ENCODE assay signal across 9 cellular contexts in genomic region chr11:59802639-59803176, GRCh38. TPM values are rescaled to one million over a fixed set of nuclear protein-coding genes. Genes with fewer than 3 reads are reported as not detected.
A peak's percentile ranks its signal among the peaks of the same experiment; 100 is the strongest.
DNase-seq lines count a peak whose midpoint lies in the region; ATAC-seq, FAIRE-seq and TF ChIP-seq lines count a peak whose summit lies in the region.
"Had no signal": no experiment of that assay in that cellular context is flagged by ENCODE, and none has a peak within 500 bp of the region (broad histone marks: within the 10 kb centered on the region; RNA-seq: fewer than 3 reads in every experiment).

No MANE protein-coding gene starts in this region.

- TF ChIP-seq CTCF in astrocyte (IDR thresholded peaks at IDR 0.05; ENCODE audit: insufficient read depth, low read depth, low read length) (peak; percentile 68), hepatocyte (IDR thresholded peaks at IDR 0.05; ENCODE audit: poor library complexity) (peak; percentile 67)

- H3K36me3 ChIP-seq in astrocyte (ENCODE audit: insufficient read depth, low read length) (peaks cover 18% of the 10 kb centered on the region), hepatocyte (replicated peaks; ENCODE audit: insufficient read depth, low read depth) (no peaks in the 10 kb centered on the region)

- H3K27me3 Mint-ChIP-seq in astrocyte (ENCODE audit: low read depth, unreplicated experiment): no peaks in the 10 kb centered on the region

- H3K36me3 Mint-ChIP-seq in astrocyte (ENCODE audit: low read depth, unreplicated experiment): peaks cover 17% of the 10 kb centered on the region

- H3K4me1 Mint-ChIP-seq in astrocyte (ENCODE audit: low read depth, unreplicated experiment): peaks cover 9% of the 10 kb centered on the region

- no peak overlapping the region for H2AFZ ChIP-seq in astrocyte (ENCODE audit: low read depth, low read length)
- no peak overlapping the region for H2AFZ ChIP-seq in hepatocyte

- H4K20me1 ChIP-seq in astrocyte (ENCODE audit: insufficient read depth, low read length): peaks cover 4% of the 10 kb centered on the region
- H4K20me1 ChIP-seq in hepatocyte (ENCODE audit: insufficient read depth, poor library complexity, severe bottlenecking): no peaks in the 10 kb centered on the region

- no peak overlapping the region for H3K4me3 Mint-ChIP-seq in astrocyte (ENCODE audit: unreplicated experiment)

- no peaks in the 10 kb centered on the region for H3K27me3 ChIP-seq in astrocyte (ENCODE audit: insufficient read depth, low read length)
- H3K27me3 ChIP-seq in hepatocyte: no peaks in the 10 kb centered on the region

- H3K4me2 ChIP-seq in astrocyte (ENCODE audit: low read length) (no peak overlapping the region), hepatocyte (no peak overlapping the region)

- H3K9me2 ChIP-seq in hepatocyte (replicated peaks; ENCODE audit: insufficient read depth): no peaks in the 10 kb centered on the region

- no peak for TF ChIP-seq POLR2A in H54 (IDR thresholded peaks at IDR 0.05; ENCODE audit: low read depth, low read length)

- H3K4me3 ChIP-seq in astrocyte (ENCODE audit: insufficient read depth, low read depth, low read length) (no peak overlapping the region), hepatocyte (no peak overlapping the region)

- H3K79me2 ChIP-seq in astrocyte (ENCODE audit: insufficient read depth, low read length) (no peaks in the 10 kb centered on the region), hepatocyte (peaks cover 3% of the 10 kb centered on the region)

- 57% methylated on average over 4 of the region's 4 CpGs for WGBS in hepatocyte (ENCODE audit: low lambda C conversion rate, missing lambda C conversion rate)

- peak; percentile 20 for DNase-seq in activated CD4-positive, CD25-positive, alpha-beta regulatory T cell treated with anti-CD3 and anti-CD28 coated beads, Interleukin-2, amount 50 U/mL, for 16 hours (ENCODE audit: low read depth, low spot score)
- DNase-seq in activated CD4-positive, CD25-positive, alpha-beta regulatory T cell treated with anti-CD3 and anti-CD28 coated beads, Interleukin-2, amount 50 U/mL, for 72 hours: no peak
- DNase-seq in NOMO-1 treated with DMSO at 0.1 percent for 48 hours (lab: John Stamatoyannopoulos, UW; ENCODE audit: unreplicated experiment): peak; percentile 58
- peak; percentile 32 for DNase-seq in astrocyte (ENCODE audit: low read depth)
- peak; percentile 62 for DNase-seq in hepatocyte (ENCODE audit: low spot score)
- peak; percentile 13 to 25 for DNase-seq in stimulated activated CD4-positive, alpha-beta T cell treated with anti-CD3 and anti-CD28 coated beads, Interleukin-2, amount 100 ng/mL, for 48 hours
- no peak for DNase-seq in H54 (ENCODE audit: insufficient read length, low spot score)

- H3K9me3 ChIP-seq in astrocyte (ENCODE audit: insufficient read depth, low read depth, low read length) (no peaks in the 10 kb centered on the region), hepatocyte (ENCODE audit: low read depth) (no peaks in the 10 kb centered on the region)

- H3K27ac Mint-ChIP-seq in astrocyte (ENCODE audit: unreplicated experiment): no peak overlapping the region

- H3K4me1 ChIP-seq in astrocyte (ENCODE audit: insufficient read depth, low read length): no peaks in the 10 kb centered on the region
- peaks cover 12% of the 10 kb centered on the region for H3K4me1 ChIP-seq in hepatocyte (ENCODE audit: insufficient read depth)

- FAIRE-seq in astrocyte (lab: Jason Lieb, UNC) (no peak), H54 (lab: Jason Lieb, UNC) (no peak)

- ATAC-seq in HG02973 (IDR thresholded peaks at IDR 0.05; ENCODE audit: unreplicated experiment): peak; percentile 48

- H3K9ac ChIP-seq in astrocyte (ENCODE audit: low read length): no peak overlapping the region

- H3K9me3 Mint-ChIP-seq in astrocyte (ENCODE audit: unreplicated experiment): no peaks in the 10 kb centered on the region

- H3K27ac ChIP-seq in astrocyte (ENCODE audit: low read depth, low read length): no peak overlapping the region
- H3K27ac ChIP-seq in hepatocyte: no peak overlapping the region

RNA-seq across cellular contexts. Expression of gene MRPL16, which starts 7.9 kb away (rescaled TPM):
- total RNA-seq in astrocyte (29.7 and 30.9 TPM in 2 replicates), hepatocyte (37.3 and 51.3 TPM in 2 replicates)
- 59.3 and 62.0 TPM in 2 replicates for polyA plus RNA-seq in hepatocyte

RNA-seq across cellular contexts. Expression of gene CBLIF, which starts 42.6 kb away (rescaled TPM):
- not detected in 2 replicates for total RNA-seq in astrocyte
- total RNA-seq in hepatocyte: 60.8 and 83.0 TPM in 2 replicates
- polyA plus RNA-seq in hepatocyte: 45.2 and 46.7 TPM in 2 replicates
- total RNA-seq: glomerular endothelial cell had no signal

RNA-seq across cellular contexts. Expression of gene STX3, which starts 47.5 kb away (rescaled TPM):
- total RNA-seq in astrocyte: 43.1 and 61.2 TPM in 2 replicates
- total RNA-seq in hepatocyte: 140 and 153 TPM in 2 replicates
- 65.3 and 73.1 TPM in 2 replicates for polyA plus RNA-seq in hepatocyte

Comparison
In these comparisons a context has a peak if more than half of its experiments do, and no peak if none do; other contexts are left out.
1. DNase-seq: peak in activated CD4-positive, CD25-positive, alpha-beta regulatory T cell treated with anti-CD3 and anti-CD28 coated beads, Interleukin-2, amount 50 U/mL, for 16 hours (single experiment), NOMO-1 treated with DMSO at 0.1 percent for 48 hours (single experiment), astrocyte (single experiment), hepatocyte (single experiment) and stimulated activated CD4-positive, alpha-beta T cell treated with anti-CD3 and anti-CD28 coated beads, Interleukin-2, amount 100 ng/mL, for 48 hours (2 of 2); none in activated CD4-positive, CD25-positive, alpha-beta regulatory T cell treated with anti-CD3 and anti-CD28 coated beads, Interleukin-2, amount 50 U/mL, for 72 hours (single experiment) and H54 (single experiment).
2. RNA of gene CBLIF, which starts 42.6 kb away (total RNA-seq): 60.8 to 83.0 TPM in hepatocyte; not detected in astrocyte; every median in the first group is over 10 times any median in the second.